Comparison of ENCODE assay signal across 1 cellular context in genomic region chr10:11147723-11148122, GRCh38.
TF ChIP-seq lines count a peak whose summit lies in the region.

No MANE protein-coding gene starts in this region.

TF ChIP-seq in HepG2, 621 proteins besides CTCF, POLR2A, EP300 and RAD21 (continued from another document):
- TF ChIP-seq ZNF691 (CRISPR knock-in tag; IDR thresholded peaks at IDR 0.05; ENCODE audit: borderline replicate concordance, low read depth): no peak
- no peak for TF ChIP-seq ZFX (CRISPR knock-in tag; IDR thresholded peaks at IDR 0.05; ENCODE audit: low read depth)
- TF ChIP-seq GZF1 (CRISPR knock-in tag; IDR thresholded peaks at IDR 0.05): no peak
- no peak for TF ChIP-seq REXO4 (CRISPR knock-in tag; IDR thresholded peaks at IDR 0.05; ENCODE audit: borderline replicate concordance)
- no peak for TF ChIP-seq ZBTB46 (CRISPR knock-in tag; IDR thresholded peaks at IDR 0.05; ENCODE audit: borderline replicate concordance)
- TF ChIP-seq NPAS2 (CRISPR knock-in tag; IDR thresholded peaks at IDR 0.05; ENCODE audit: borderline replicate concordance): no peak
- TF ChIP-seq ZNF17 (CRISPR knock-in tag; IDR thresholded peaks at IDR 0.05): no peak
- TF ChIP-seq ZNF414 (CRISPR knock-in tag; IDR thresholded peaks at IDR 0.05): no peak
- TF ChIP-seq POLR2AphosphoS2 (IDR thresholded peaks at IDR 0.05; ENCODE audit: low read depth, low read length): no peak
